In the genomic region with DNA sequence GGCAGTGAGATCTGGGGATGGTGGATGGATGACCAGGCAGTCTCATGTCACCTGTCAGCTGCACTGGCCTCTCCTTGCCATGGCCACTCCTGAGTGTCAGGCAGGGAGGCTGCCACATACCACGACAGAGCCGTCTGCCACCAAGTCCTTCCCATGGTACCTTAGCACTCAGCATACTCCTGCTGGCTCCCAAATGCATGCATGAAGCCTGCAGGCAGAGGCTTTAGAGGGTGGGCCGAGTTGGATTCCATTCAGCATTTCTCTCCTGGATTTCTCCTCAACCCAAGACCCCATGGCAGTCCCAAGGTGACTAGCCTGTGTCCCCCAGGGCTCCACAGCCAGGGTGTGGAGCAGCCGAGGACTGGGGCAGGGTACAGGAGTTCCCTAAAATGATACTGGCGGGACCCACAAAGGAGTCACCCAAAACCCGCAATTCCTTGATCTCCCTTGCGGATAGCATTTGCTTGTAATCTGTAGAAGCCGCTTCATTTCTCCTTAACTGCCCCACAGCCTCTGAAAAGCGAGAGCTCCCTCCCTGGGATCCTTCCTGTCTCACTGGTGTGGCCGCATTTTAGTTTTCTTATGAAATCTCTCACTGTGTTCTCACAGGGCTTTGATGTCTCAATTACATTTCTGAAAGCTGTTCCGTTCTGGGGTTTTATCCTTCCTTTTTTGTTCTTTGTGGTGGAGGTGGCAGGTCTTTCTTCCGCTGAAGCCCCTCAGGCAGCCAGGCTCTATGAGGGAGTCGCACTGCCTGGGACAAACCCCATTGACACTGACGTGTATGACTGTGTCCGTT, we compare ENCODE assay signal across 10 cellular contexts.
DNase-seq lines count a peak whose midpoint lies in the region; ATAC-seq lines count a peak whose summit lies in the region.
"Had no signal": no experiment of that assay in that cellular context is flagged by ENCODE, and none has a peak within 500 bp of the region (broad histone marks: within the 10 kb centered on the region; RNA-seq: fewer than 3 reads in every experiment).

No MANE protein-coding gene starts in this region.

- DNase-seq in SKM-1 (lab: John Stamatoyannopoulos, UW; ENCODE audit: unreplicated experiment) (peak; percentile 37), ACHN (no peak), NCI-H1436 treated with DMSO at 0.1 percent for 48 hours (lab: John Stamatoyannopoulos, UW) (no peak)
- peak; percentile 12 for DNase-seq in central memory CD4-positive, alpha-beta T cell
- peak; percentile 11 to 24 for DNase-seq in stimulated activated CD4-positive, alpha-beta T cell treated with anti-CD3 and anti-CD28 coated beads, Interleukin-4, amount 100 ng/mL, for 4 hours
- DNase-seq: DMS79, mammary epithelial cell, NCI-H187 treated with DMSO at 0.1 percent for 48 hours had no signal

- in situ Hi-C loops in ACHN (cut with HindIII; ENCODE audit: low pct_ligation_motif_present, low pct_unique_long_range_greater_than_20kb, low sequenced_read_pairs): no loop called here

- ATAC-seq in GM19351 (IDR thresholded peaks at IDR 0.05; ENCODE audit: unreplicated experiment) (peak; percentile 43), HG02884 (IDR thresholded peaks at IDR 0.05; ENCODE audit: unreplicated experiment) (no peak)

Comparison
In these comparisons a context has a peak if more than half of its experiments do, and no peak if none do; other contexts are left out.
1. DNase-seq: peak in SKM-1 (single experiment), central memory CD4-positive, alpha-beta T cell (single experiment) and stimulated activated CD4-positive, alpha-beta T cell treated with anti-CD3 and anti-CD28 coated beads, Interleukin-4, amount 100 ng/mL, for 4 hours (2 of 2); none in ACHN (single experiment) and NCI-H1436 treated with DMSO at 0.1 percent for 48 hours (single experiment).